31 cellular contexts compared by ENCODE assay signal in the genomic region with DNA sequence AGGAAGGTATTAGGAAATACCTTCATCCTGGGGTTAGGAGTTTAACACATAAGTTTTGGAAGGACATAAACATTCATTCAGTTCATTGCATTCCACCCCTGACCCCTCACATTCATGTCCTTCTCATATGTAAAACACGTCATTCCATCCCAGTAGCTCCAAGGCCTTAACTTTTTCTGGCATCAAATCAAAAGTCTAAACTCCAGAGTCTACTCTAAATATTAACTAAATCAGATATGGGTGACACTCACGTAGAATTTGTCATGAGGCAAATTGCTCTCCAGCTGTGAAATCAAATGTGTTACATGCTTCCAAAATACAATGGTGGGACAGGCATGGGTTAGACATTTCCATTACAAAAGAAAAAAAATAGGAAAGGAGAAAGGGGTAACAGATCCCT.
"Had no signal": no experiment of that assay in that cellular context is flagged by ENCODE, and none has a peak within 500 bp of the region (broad histone marks: within the 10 kb centered on the region; RNA-seq: fewer than 3 reads in every experiment).

No MANE protein-coding gene starts in this region.

- ATAC-seq: activated CD8-positive, alpha-beta T cell treated with anti-CD3 and anti-CD28 coated beads, Interleukin-2, amount 10 ng/mL, durations not matched to agents 7 days and 5 days; activated T-cell treated with anti-CD3 and anti-CD28 coated beads, Interleukin-2, amount 50 U/mL, for 72 hours; effector memory CD8-positive, alpha-beta T cell; esophagus mucosa; left ventricle myocardium superior; naive thymus-derived CD4-positive, alpha-beta T cell; sciatic nerve; SK-N-SH treated with all-trans-retinoic acid at 6 μM for 48 hours; stimulated activated memory B cell treated with anti-CD40 and anti-IgM and Interleukin-4, amounts not matched to agents 10 μg/mL and 1 μg/mL and 100 μg/mL, for 72 hours; stimulated activated naive CD8-positive, alpha-beta T cell treated with anti-CD3 and anti-CD28 coated beads, Interleukin-15, amount 100 ng/mL, for 72 hours; T-helper 17 cell had no signal

- H3K4me1 ChIP-seq: upper lobe of left lung had no signal

- DNase-seq: activated B cell treated with CpG ODN at 0.5 μM for 24 hours; activated CD8-positive, alpha-beta T cell treated with anti-CD3 and anti-CD28 coated beads, Interleukin-2, amount 10 ng/mL, durations not matched to agents 7 days and 5 days; activated naive CD4-positive, alpha-beta T cell treated with Interleukin-2 at 50 U/mL for 16 hours; activated T-cell treated with anti-CD3 and anti-CD28 coated beads for 4 hours; activated T-cell treated with anti-CD3 and anti-CD28 coated beads, Interleukin-2, amount 50 U/mL, for 72 hours; anterior cingulate cortex; cerebellar nuclear complex; dorsolateral prefrontal cortex; effector memory CD8-positive, alpha-beta T cell; foreskin fibroblast; head of caudate nucleus; hypothalamus; kidney glomerular epithelial cell; left ventricle myocardium superior; mammary epithelial cell; naive thymus-derived CD4-positive, alpha-beta T cell; occipital lobe; stimulated activated CD4-positive, alpha-beta T cell treated with anti-CD3 and anti-CD28 coated beads, Interleukin-4, amount 100 ng/mL, for 4 hours; stimulated activated CD8-positive, alpha-beta memory T cell treated with anti-CD3 and anti-CD28 coated beads, Interleukin-4, amount 100 ng/mL, for 48 hours; stimulated activated naive CD8-positive, alpha-beta T cell treated with anti-CD3 and anti-CD28 coated beads, Interleukin-15, amount 100 ng/mL, for 72 hours; substantia nigra; T-helper 17 cell; T1000; thyroid gland; upper lobe of left lung had no signal

- H3K36me3 ChIP-seq: thyroid gland, upper lobe of left lung had no signal

- H3K27me3 ChIP-seq: dorsolateral prefrontal cortex, thyroid gland, upper lobe of left lung had no signal

- H3K9me3 ChIP-seq: thyroid gland, upper lobe of left lung had no signal

- H3K27ac ChIP-seq: coronary artery, dorsolateral prefrontal cortex, skin epidermis, thyroid gland, upper lobe of left lung had no signal

- H3K4me3 ChIP-seq: coronary artery, dorsolateral prefrontal cortex, skin epidermis, thyroid gland, upper lobe of left lung had no signal
